7 cellular contexts compared by ENCODE assay signal in genomic region chr11:68003846-68004550, GRCh38. TPM values are rescaled to one million over a fixed set of nuclear protein-coding genes. Genes with fewer than 3 reads are reported as not detected.
DNase-seq lines count a peak whose midpoint lies in the region; ATAC-seq, FAIRE-seq and TF ChIP-seq lines count a peak whose summit lies in the region.

Gene UNC93B1 (minus strand): TSS chr11:68004097. CDS start chr11:68004043, 54 bp downstream.

- H3K27me3 Mint-ChIP-seq in memory B cell, result no peaks in the 10 kb centered on the region

- TF ChIP-seq POLR2A in GM12892 (IDR thresholded peaks at IDR 0.05; ENCODE audit: low read depth, low read length), result peak; percentile 74; the same call in 1 of the 2 replicates

- H3K4me3 Mint-ChIP-seq in memory B cell, result peak within 1 kb of the TSS; percentile 97

- peak; percentile 98 for FAIRE-seq in GM12892 (lab: Jason Lieb, UNC)

- peaks cover 30% of the 10 kb centered on the region for H3K4me1 Mint-ChIP-seq in memory B cell

- H3K4me3 ChIP-seq in dorsolateral prefrontal cortex, result peak within 1 kb of the TSS; percentile 42 to 81 (median 65)

- peaks cover 0 to 6% (median 0%) of the 10 kb centered on the region in 45 donors for H3K27me3 ChIP-seq in dorsolateral prefrontal cortex

- H3K9me3 Mint-ChIP-seq in memory B cell, result no peaks in the 10 kb centered on the region

- ATAC-seq in HG02840 (IDR thresholded peaks at IDR 0.05; ENCODE audit: low FRiP score, unreplicated experiment) (peak; percentile 41), memory B cell (ENCODE audit: low read depth) (peak; percentile 69)

- DNase-seq in GM12892 (ENCODE audit: insufficient read length) (peak; percentile 90), NCI-H526 treated with DMSO at 0.1 percent for 48 hours (lab: John Stamatoyannopoulos, UW) (peak; percentile 62), dorsolateral prefrontal cortex (peak in 5 of 10 donors; percentile 28 to 73 (median 53)), memory B cell (ENCODE audit: low spot score in 2 of 2) (peak; percentile 68 to 69)
- DNase-seq in activated CD4-positive, alpha-beta T cell treated with anti-CD3 and anti-CD28 coated beads, Interleukin-2, amount 50 U/mL, for 24 hours (ENCODE audit: low read depth in 1 of 2, low spot score in 1 of 2), result peak; percentile 62 to 67
- DNase-seq in stimulated activated CD8-positive, alpha-beta memory T cell treated with anti-CD3 and anti-CD28 coated beads, Interleukin-12 subunit alpha, Interleukin-12 subunit beta, amount 100 ng/mL, for 4 hours (ENCODE audit: low read depth), result peak; percentile 69

- H3K36me3 Mint-ChIP-seq in memory B cell, result peaks cover 2% of the 10 kb centered on the region

- peak within 1 kb of the TSS; percentile 85 for H3K27ac Mint-ChIP-seq in memory B cell

- intact Hi-C loops in dorsolateral prefrontal cortex (cut with DNase I), result no loop called here

- TF ChIP-seq CTCF in dorsolateral prefrontal cortex (IDR thresholded peaks at IDR 0.05 in 54 of 56, conservative IDR thresholded peaks at IDR 0.05 in 2 of 56; ENCODE audit: low read depth in 1 of 56, partially characterized antibody in 56 of 56), result peak in 1 of 56 donors; percentile 7

- H3K27ac ChIP-seq in dorsolateral prefrontal cortex, result peak within 1 kb of the TSS in 40 of 59 donors; percentile 11 to 81 (median 51)

RNA-seq across cellular contexts. Expression of gene UNC93B1, which starts in this region (rescaled TPM):
- 19.5 TPM for polyA plus RNA-seq in GM12892 (2012; ENCODE audit: missing spikeins)
- 10 to 100 TPM in 80 of 120 experiments, 1 to 10 TPM in 40; 5.7 to 20.9 (median 11.2) TPM for total RNA-seq in dorsolateral prefrontal cortex
